In genomic region chr5:32585446-32586250, GRCh38 we compare ENCODE assay signal across 1 cellular context.
TF ChIP-seq lines count a peak whose summit lies in the region.

TSS of gene SUB1 (plus strand) at chr5:32585557. CDS start at chr5:32588513, 2,956 bp downstream.

TF ChIP-seq in GM12878, 131 proteins besides CTCF, POLR2A, EP300 and RAD21 (continued from another document and continues in another):
- TF ChIP-seq PBX3 (IDR thresholded peaks at IDR 0.05; ENCODE audit: insufficient replicate concordance, low read depth, low read length): no peak
- TF ChIP-seq BRCA1 (IDR thresholded peaks at IDR 0.05; ENCODE audit: low read depth, low read length): no peak
- no peak for TF ChIP-seq BCLAF1 (IDR thresholded peaks at IDR 0.05)
- peak; percentile 90 for TF ChIP-seq CBFB (IDR thresholded peaks at IDR 0.05; ENCODE audit: low read depth)
- peak; percentile 77 for TF ChIP-seq POLR2AphosphoS2 (IDR thresholded peaks at IDR 0.05; ENCODE audit: low read depth, low read length)
- no peak for TF ChIP-seq FOXM1 (IDR thresholded peaks at IDR 0.05; ENCODE audit: low read depth, low read length)
- no peak for TF ChIP-seq ZZZ3 (IDR thresholded peaks at IDR 0.05; ENCODE audit: control insufficient read depth, insufficient read length, low read depth)
- peak; percentile 81 for TF ChIP-seq SMAD5 (IDR thresholded peaks at IDR 0.05; ENCODE audit: low read depth)
- TF ChIP-seq LARP7 (IDR thresholded peaks at IDR 0.05): peak; percentile 69; the same call in 1 of the 2 replicates
- TF ChIP-seq SPI1 (IDR thresholded peaks at IDR 0.05; ENCODE audit: borderline replicate concordance, insufficient read depth, low read depth, low read length): peak; percentile 17; the same call in 1 of the 2 replicates
- no peak for TF ChIP-seq CBX3 (IDR thresholded peaks at IDR 0.05; ENCODE audit: borderline replicate concordance, low read depth)
- TF ChIP-seq NFYA (IDR thresholded peaks at IDR 0.05; ENCODE audit: borderline replicate concordance, low read depth, low read length): no peak
- TF ChIP-seq RUNX3 (IDR thresholded peaks at IDR 0.05; ENCODE audit: low read length): peak; percentile 89
- no peak for TF ChIP-seq IRF5 (IDR thresholded peaks at IDR 0.05; ENCODE audit: borderline replicate concordance)
- TF ChIP-seq SMC3 (IDR thresholded peaks at IDR 0.05; ENCODE audit: borderline replicate concordance, low read length): no peak
- TF ChIP-seq CHD2 (IDR thresholded peaks at IDR 0.05; ENCODE audit: borderline replicate concordance, low read depth, low read length): no peak; the same call in 1 of the 2 replicates
- TF ChIP-seq CREB1 (IDR thresholded peaks at IDR 0.05; ENCODE audit: low read depth): peak; percentile 90
- 0 out of 2 replicates have a peak, but pooled peaks have one; percentile 19 for TF ChIP-seq DPF2 (IDR thresholded peaks at IDR 0.05)
- TF ChIP-seq RAD51 (IDR thresholded peaks at IDR 0.05): peak; percentile 98
- TF ChIP-seq SUZ12 (IDR thresholded peaks at IDR 0.05; ENCODE audit: unreplicated experiment): no peak
- TF ChIP-seq JUNB (IDR thresholded peaks at IDR 0.05): no peak
- TF ChIP-seq MTA3 (IDR thresholded peaks at IDR 0.05; ENCODE audit: borderline replicate concordance, low read length): no peak
- TF ChIP-seq SP1 (IDR thresholded peaks at IDR 0.05; ENCODE audit: low read depth, low read length): peak; percentile 82
- no peak for TF ChIP-seq BCL11A (IDR thresholded peaks at IDR 0.05; ENCODE audit: low read depth, low read length)
- no peak for TF ChIP-seq STAT3 (IDR thresholded peaks at IDR 0.05; ENCODE audit: low read depth, low read length)
- no peak for TF ChIP-seq EED (IDR thresholded peaks at IDR 0.05; ENCODE audit: low read depth)
- peak; percentile 30; the same call in 1 of the 2 replicates for TF ChIP-seq CBX5 (IDR thresholded peaks at IDR 0.05; ENCODE audit: low read depth)
- TF ChIP-seq CREM (IDR thresholded peaks at IDR 0.05; ENCODE audit: low read depth): peak; percentile 91
- no peak for TF ChIP-seq RCOR1 (conservative IDR thresholded peaks at IDR 0.05; ENCODE audit: low read depth, low read length)
- TF ChIP-seq PRDM15 (CRISPR knock-in tag; IDR thresholded peaks at IDR 0.05): peak; percentile 85; the same call in 1 of the 2 replicates
- peak; percentile 98 for TF ChIP-seq BHLHE40 (IDR thresholded peaks at IDR 0.05; ENCODE audit: borderline replicate concordance in 1 of 2, low read depth in 2 of 2, low read length in 1 of 2)
- no peak for TF ChIP-seq ZNF384 (IDR thresholded peaks at IDR 0.05; ENCODE audit: borderline replicate concordance, low read depth, low read length)
- TF ChIP-seq JUND (IDR thresholded peaks at IDR 0.05; ENCODE audit: low read depth, low read length): no peak
- no peak for TF ChIP-seq ZNF592 (IDR thresholded peaks at IDR 0.05)
- TF ChIP-seq TAF1 (IDR thresholded peaks at IDR 0.05; ENCODE audit: borderline replicate concordance, low read depth, low read length): peak; percentile 100
- TF ChIP-seq ZNF217 (IDR thresholded peaks at IDR 0.05): no peak
- TF ChIP-seq SKIL (IDR thresholded peaks at IDR 0.05; ENCODE audit: low read depth, poor library complexity, severe bottlenecking): no peak
- no peak for TF ChIP-seq CEBPB (IDR thresholded peaks at IDR 0.05; ENCODE audit: borderline replicate concordance in 1 of 2, low read depth in 2 of 2, low read length in 2 of 2)
- TF ChIP-seq ZNF24 (IDR thresholded peaks at IDR 0.05): no peak
- no peak for TF ChIP-seq HDAC2 (IDR thresholded peaks at IDR 0.05)
- TF ChIP-seq CHD1 (IDR thresholded peaks at IDR 0.05; ENCODE audit: low read depth, low read length): no peak; the same call in 1 of the 2 replicates
- peak; percentile 29 for TF ChIP-seq MXI1 (IDR thresholded peaks at IDR 0.05; ENCODE audit: low read depth, low read length)
- TF ChIP-seq KAT2A (conservative IDR thresholded peaks at IDR 0.05; ENCODE audit: control insufficient read depth, low read depth, low read length): no peak
- TF ChIP-seq IKZF2 (IDR thresholded peaks at IDR 0.05): peak in 1 of 2 experiments; percentile 67; a peak in 1 of 4 replicates
- peak; percentile 95 for TF ChIP-seq MAX (IDR thresholded peaks at IDR 0.05; ENCODE audit: low read depth, low read length)
